Comparison of ENCODE assay signal across 8 cellular contexts in genomic region chr22:39502109-39502788, GRCh38. TPM values are rescaled to one million over a fixed set of nuclear protein-coding genes. Genes with fewer than 3 reads are reported as not detected.
DNase-seq lines count a peak whose midpoint lies in the region; ATAC-seq, FAIRE-seq and TF ChIP-seq lines count a peak whose summit lies in the region.

TSS of gene MIEF1 (plus strand) at chr22:39502290. CDS start at chr22:39511295, 9,005 bp downstream.

- H2AFZ ChIP-seq in IMR-90 (replicated peaks; ENCODE audit: low read length, poor library complexity): peak within 1 kb of the TSS; percentile 92

- H2BK15ac ChIP-seq in IMR-90 (ENCODE audit: low read depth, low read length): no peak within 1 kb of the TSS; the same call in 2 of the 3 replicates

- H3K14ac ChIP-seq in IMR-90 (replicated peaks; ENCODE audit: low read depth, low read length): peak within 1 kb of the TSS; percentile 61

- H4K8ac ChIP-seq in IMR-90 (ENCODE audit: low read depth in 2 of 2, low read length in 2 of 2): peak within 1 kb of the TSS; percentile 74 to 98

- CTCF ChIA-PET in IMR-90 (lab: Yijun Ruan, JAX): no interaction called here

- 0 out of 2 replicates have a peak, but pooled peaks cover 11% of the 10 kb centered on the region for H4K20me1 ChIP-seq in IMR-90 (ENCODE audit: insufficient read depth, low read length)

- intact Hi-C loops in IMR-90 (cut with micrococcal nuclease): loop anchor here (2.0 kb wide), 1 partner anchor 17 kb away; no protein-coding TSS in a partner anchor

- peak within 1 kb of the TSS; percentile 91 for H2AK9ac ChIP-seq in IMR-90 (replicated peaks; ENCODE audit: low read depth, low read length, poor library complexity)

- H3K27ac ChIP-seq in IMR-90 (ENCODE audit: insufficient read depth, low read length): peak within 1 kb of the TSS; percentile 45
- H3K27ac ChIP-seq in mucosa of rectum (ENCODE audit: low read depth in 2 of 2, low read length in 2 of 2): peak within 1 kb of the TSS; percentile 72 to 77

- in situ Hi-C loops in IMR-90 (cut with MboI; ENCODE audit: low sequenced_read_pairs): no loop called here

- peaks cover 6% of the 10 kb centered on the region for H3K9me1 ChIP-seq in IMR-90 (ENCODE audit: insufficient read depth, low read length)

- no peak for TF ChIP-seq RAD21 in IMR-90 (IDR thresholded peaks at IDR 0.05; ENCODE audit: low read length)

- peaks cover 10% of the 10 kb centered on the region for H3K4me1 ChIP-seq in IMR-90 (ENCODE audit: control insufficient read depth, insufficient read depth, low read length)
- H3K4me1 ChIP-seq in mucosa of rectum (ENCODE audit: control insufficient read depth in 2 of 2, insufficient read depth in 2 of 2, low read length in 2 of 2): peaks cover 16 to 18% of the 10 kb centered on the region in 2 donors

- no TSS peak for BruUV-seq in IMR-90 (replicated peaks; lab: Mats Ljungman, UMichigan)

- H2BK120ac ChIP-seq in IMR-90 (ENCODE audit: low read depth, low read length): peak within 1 kb of the TSS; percentile 54

- TF ChIP-seq CTCF in D721Med (IDR thresholded peaks at IDR 0.05; ENCODE audit: insufficient read depth, missing control alignments) (no peak), IMR-90 (conservative IDR thresholded peaks at IDR 0.05; ENCODE audit: low read depth, low read length) (no peak; the same call in 1 of the 2 replicates), epithelial cell of proximal tubule (conservative IDR thresholded peaks at IDR 0.05; ENCODE audit: low read depth, low read length) (no peak)

- H3K4me3 ChIP-seq in IMR-90 (ENCODE audit: insufficient read depth, low read depth, low read length): peak within 1 kb of the TSS; percentile 67
- peak within 1 kb of the TSS; percentile 88 for H3K4me3 ChIP-seq in epithelial cell of proximal tubule (ENCODE audit: low read depth, low read length)
- peak within 1 kb of the TSS; percentile 87 to 90 for H3K4me3 ChIP-seq in mucosa of rectum (ENCODE audit: low read length in 2 of 2)

- peak within 1 kb of the TSS; percentile 27 for H2BK5ac ChIP-seq in IMR-90 (ENCODE audit: low read depth, low read length, poor library complexity, severe bottlenecking)

- H3K79me1 ChIP-seq in IMR-90 (ENCODE audit: low read depth in 1 of 2, low read length in 2 of 2): peaks cover 19 to 53% of the 10 kb centered on the region in 2 experiments

- peak within 1 kb of the TSS; percentile 38; the same call in 1 of the 2 replicates for H4K91ac ChIP-seq in IMR-90 (ENCODE audit: insufficient read depth, low read depth, low read length)

- H3K9me3 ChIP-seq in IMR-90 (ENCODE audit: control insufficient read depth, insufficient read depth, low read length) (no peaks in the 10 kb centered on the region), mucosa of rectum (ENCODE audit: control insufficient read depth in 2 of 2, low read length in 2 of 2) (no peaks in the 10 kb centered on the region)

- DNase-seq in D721Med (ENCODE audit: insufficient read length, low spot score) (peak; percentile 47), IMR-90 (peak; percentile 92), OCI-M2 (lab: John Stamatoyannopoulos, UW; ENCODE audit: unreplicated experiment) (peak; percentile 67), activated T-cell treated with anti-CD3 and anti-CD28 coated beads for 48 hours (ENCODE audit: low read depth) (peak; percentile 92), epithelial cell of proximal tubule (ENCODE audit: low read depth) (no peak)
- peak; percentile 97 for DNase-seq in stimulated activated CD8-positive, alpha-beta memory T cell treated with anti-CD3 and anti-CD28 coated beads, Interleukin-4, amount 100 ng/mL, for 48 hours

- H3K23ac ChIP-seq in IMR-90 (ENCODE audit: low read depth, low read length): peak within 1 kb of the TSS; percentile 74; the same call in 1 of the 2 replicates

- dilution Hi-C loops in IMR-90 (cut with HindIII; ENCODE audit: low sequenced_read_pairs, unreplicated experiment): no loop called here

- H3K9ac ChIP-seq in IMR-90 (ENCODE audit: low read depth, low read length): peak within 1 kb of the TSS; percentile 85
- H3K9ac ChIP-seq in mucosa of rectum (ENCODE audit: low read depth in 1 of 2, low read length in 2 of 2): peak within 1 kb of the TSS; percentile 77 to 80

- POLR2A ChIA-PET in IMR-90 (lab: Charles Lee; ENCODE audit: unreplicated experiment): interaction anchor here (0.6 to 0.9 kb wide), 6 partner anchors 18 to 115 kb away, joined by 3 to 4 read pairs (median 4); partner anchors contain the start of gene ATF4

- TF ChIP-seq POLR2A in IMR-90 (IDR thresholded peaks at IDR 0.05; ENCODE audit: low read depth, low read length): no peak

- H3K36me3 ChIP-seq in IMR-90 (ENCODE audit: control insufficient read depth, insufficient read depth, low read length) (peaks cover 24% of the 10 kb centered on the region), mucosa of rectum (ENCODE audit: control insufficient read depth in 2 of 2, insufficient read depth in 2 of 2, low read length in 2 of 2) (peaks cover 29 to 30% of the 10 kb centered on the region in 2 donors)

- H3K56ac ChIP-seq in IMR-90 (ENCODE audit: extremely low read depth, insufficient read depth, low read length): peak within 1 kb of the TSS; percentile 48; the same call in 1 of the 2 replicates

- peak within 1 kb of the TSS; percentile 44 for H4K5ac ChIP-seq in IMR-90 (ENCODE audit: low read depth, low read length)

- peak within 1 kb of the TSS; percentile 75 for H3K4ac ChIP-seq in IMR-90 (ENCODE audit: low read depth, low read length)

- FAIRE-seq in D721Med (lab: Jason Lieb, UNC): no peak

- no peak within 1 kb of the TSS for H2BK20ac ChIP-seq in IMR-90 (ENCODE audit: low read depth, low read length)

- WGBS in IMR-90 (ENCODE audit: extremely low coverage in 2 of 2, insufficient read length in 1 of 2), 2 experiments: 0% methylated on average over 16 of the region's 58 CpGs; no CpG with 5 or more reads in 1 of the 2 experiments

- ATAC-seq in GM21515 (IDR thresholded peaks at IDR 0.05; ENCODE audit: unreplicated experiment): peak; percentile 78
- peak; percentile 97 for ATAC-seq in IMR-90 (ENCODE audit: low read depth)

- no peaks in the 10 kb centered on the region for H3K27me3 ChIP-seq in IMR-90 (ENCODE audit: control insufficient read depth, insufficient read depth, low read length)
- no peaks in the 10 kb centered on the region for H3K27me3 ChIP-seq in mucosa of rectum (ENCODE audit: control insufficient read depth in 2 of 2, insufficient read depth in 2 of 2, low read length in 2 of 2)

- H2AK5ac ChIP-seq in IMR-90 (ENCODE audit: low read depth, low read length): peak within 1 kb of the TSS; percentile 52

- H3K4me2 ChIP-seq in IMR-90 (ENCODE audit: low read depth, low read length): peak within 1 kb of the TSS; percentile 94

- no peak within 1 kb of the TSS; the same call in 1 of the 2 replicates for H3K18ac ChIP-seq in IMR-90 (ENCODE audit: low read depth, low read length)

TF ChIP-seq in IMR-90, 13 proteins besides CTCF, POLR2A, EP300 and RAD21:
- TF ChIP-seq RFX5 (IDR thresholded peaks at IDR 0.05; ENCODE audit: low read depth, low read length): no peak
- TF ChIP-seq FOS (IDR thresholded peaks at IDR 0.05; ENCODE audit: low read depth, low read length): no peak
- no peak for TF ChIP-seq SMC3 (IDR thresholded peaks at IDR 0.05; ENCODE audit: low read depth, low read length)
- peak; percentile 88 for TF ChIP-seq MAZ (IDR thresholded peaks at IDR 0.05; ENCODE audit: borderline replicate concordance, low read depth, low read length)
- 0 out of 2 replicates have a peak, but pooled peaks have one; percentile 18 for TF ChIP-seq ELK1 (IDR thresholded peaks at IDR 0.05; ENCODE audit: borderline replicate concordance, low read depth, low read length)
- TF ChIP-seq CHD1 (IDR thresholded peaks at IDR 0.05; ENCODE audit: low read depth, low read length): no peak
- TF ChIP-seq RCOR1 (IDR thresholded peaks at IDR 0.05; ENCODE audit: insufficient replicate concordance, low read length): no peak
- no peak for TF ChIP-seq NFE2L2 (IDR thresholded peaks at IDR 0.05; ENCODE audit: low read depth, low read length)
- TF ChIP-seq BHLHE40 (IDR thresholded peaks at IDR 0.05; ENCODE audit: low read depth, low read length): no peak
- peak; percentile 69 for TF ChIP-seq USF2 (IDR thresholded peaks at IDR 0.05; ENCODE audit: low read depth, low read length)
- peak; percentile 95 for TF ChIP-seq MXI1 (IDR thresholded peaks at IDR 0.05; ENCODE audit: borderline replicate concordance, low read depth, low read length)
- TF ChIP-seq CEBPB (IDR thresholded peaks at IDR 0.05; ENCODE audit: low read depth, low read length): no peak
- TF ChIP-seq MAFK (IDR thresholded peaks at IDR 0.05; ENCODE audit: low read depth, low read length): no peak

RNA-seq across cellular contexts. Expression of gene MIEF1, which starts in this region (rescaled TPM):
- total RNA-seq in IMR-90 (2012; rRNA removed) (9.7 and 12.2 TPM in 2 replicates), epithelial cell of proximal tubule (22.9 and 26.6 TPM in 2 replicates)
- polyA plus RNA-seq in IMR-90 (2012; rRNA removed): 15.0 and 16.9 TPM in 2 replicates
- 9.7 and 13.5 TPM in 2 replicates for polyA plus RNA-seq in IMR-90 (2012; cell fraction: cytosol; rRNA removed)
- 8.6 and 12.3 TPM in 2 replicates for polyA plus RNA-seq in IMR-90 (2012; cell fraction: nucleus; rRNA removed; ENCODE audit: low replicate concordance)
